1 cellular context compared by ENCODE assay signal in genomic region chr4:98995183-98996055, GRCh38.
A peak's percentile ranks its signal among the peaks of the same experiment; 100 is the strongest.
TF ChIP-seq lines count a peak whose summit lies in the region.

Gene METAP1 (plus strand): TSS chr4:98995721. CDS start chr4:98995754, 33 bp downstream.

TF ChIP-seq in HepG2, 621 proteins besides CTCF, POLR2A, EP300 and RAD21 (continued from another document):
- TF ChIP-seq, protein P1, sequence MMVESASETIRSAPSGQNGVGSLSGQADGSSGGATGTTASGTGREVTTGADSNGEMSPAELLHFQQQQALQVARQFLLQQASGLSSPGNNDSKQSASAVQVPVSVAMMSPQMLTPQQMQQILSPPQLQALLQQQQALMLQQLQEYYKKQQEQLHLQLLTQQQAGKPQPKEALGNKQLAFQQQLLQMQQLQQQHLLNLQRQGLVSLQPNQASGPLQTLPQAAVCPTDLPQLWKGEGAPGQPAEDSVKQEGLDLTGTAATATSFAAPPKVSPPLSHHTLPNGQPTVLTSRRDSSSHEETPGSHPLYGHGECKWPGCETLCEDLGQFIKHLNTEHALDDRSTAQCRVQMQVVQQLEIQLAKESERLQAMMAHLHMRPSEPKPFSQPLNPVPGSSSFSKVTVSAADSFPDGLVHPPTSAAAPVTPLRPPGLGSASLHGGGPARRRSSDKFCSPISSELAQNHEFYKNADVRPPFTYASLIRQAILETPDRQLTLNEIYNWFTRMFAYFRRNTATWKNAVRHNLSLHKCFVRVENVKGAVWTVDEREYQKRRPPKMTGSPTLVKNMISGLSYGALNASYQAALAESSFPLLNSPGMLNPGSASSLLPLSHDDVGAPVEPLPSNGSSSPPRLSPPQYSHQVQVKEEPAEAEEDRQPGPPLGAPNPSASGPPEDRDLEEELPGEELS (CRISPR knock-in tag; IDR thresholded peaks at IDR 0.05), result 0 out of 2 replicates have a peak, but pooled peaks have one; percentile 14
- no peak for TF ChIP-seq CREB3 (CRISPR knock-in tag; IDR thresholded peaks at IDR 0.05)
- no peak for TF ChIP-seq CREB1 (IDR thresholded peaks at IDR 0.05)
- TF ChIP-seq CREB1 (CRISPR knock-in tag; IDR thresholded peaks at IDR 0.05), result no peak
- TF ChIP-seq GZF1 (CRISPR knock-in tag; IDR thresholded peaks at IDR 0.05), result 0 out of 2 replicates have a peak, but pooled peaks have one; percentile 59
- TF ChIP-seq SPEN (CRISPR knock-in tag; IDR thresholded peaks at IDR 0.05; ENCODE audit: low read depth), result no peak; the same call in none of the 2 replicates
- TF ChIP-seq CCDC6 (CRISPR knock-in tag; IDR thresholded peaks at IDR 0.05), result peak; percentile 49; the same call in 1 of the 2 replicates
- peak; percentile 91 for TF ChIP-seq ZNF263 (CRISPR knock-in tag; IDR thresholded peaks at IDR 0.05)
- TF ChIP-seq, protein P2, sequence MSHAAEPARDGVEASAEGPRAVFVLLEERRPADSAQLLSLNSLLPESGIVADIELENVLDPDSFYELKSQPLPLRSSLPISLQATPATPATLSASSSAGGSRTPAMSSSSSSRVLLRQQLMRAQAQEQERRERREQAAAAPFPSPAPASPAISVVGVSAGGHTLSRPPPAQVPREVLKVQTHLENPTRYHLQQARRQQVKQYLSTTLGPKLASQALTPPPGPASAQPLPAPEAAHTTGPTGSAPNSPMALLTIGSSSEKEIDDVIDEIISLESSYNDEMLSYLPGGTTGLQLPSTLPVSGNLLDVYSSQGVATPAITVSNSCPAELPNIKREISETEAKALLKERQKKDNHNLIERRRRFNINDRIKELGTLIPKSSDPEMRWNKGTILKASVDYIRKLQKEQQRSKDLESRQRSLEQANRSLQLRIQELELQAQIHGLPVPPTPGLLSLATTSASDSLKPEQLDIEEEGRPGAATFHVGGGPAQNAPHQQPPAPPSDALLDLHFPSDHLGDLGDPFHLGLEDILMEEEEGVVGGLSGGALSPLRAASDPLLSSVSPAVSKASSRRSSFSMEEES (CRISPR knock-in tag; IDR thresholded peaks at IDR 0.05), result 0 out of 2 replicates have a peak, but pooled peaks have one; percentile 11
- TF ChIP-seq MTF2 (CRISPR knock-in tag; IDR thresholded peaks at IDR 0.05; ENCODE audit: borderline replicate concordance), result no peak
- no peak for TF ChIP-seq NFYB (CRISPR knock-in tag; IDR thresholded peaks at IDR 0.05)
- TF ChIP-seq SAFB2 (CRISPR knock-in tag; IDR thresholded peaks at IDR 0.05; ENCODE audit: borderline replicate concordance, low read depth), result peak; percentile 62; the same call in 1 of the 2 replicates
- TF ChIP-seq, protein P3, sequence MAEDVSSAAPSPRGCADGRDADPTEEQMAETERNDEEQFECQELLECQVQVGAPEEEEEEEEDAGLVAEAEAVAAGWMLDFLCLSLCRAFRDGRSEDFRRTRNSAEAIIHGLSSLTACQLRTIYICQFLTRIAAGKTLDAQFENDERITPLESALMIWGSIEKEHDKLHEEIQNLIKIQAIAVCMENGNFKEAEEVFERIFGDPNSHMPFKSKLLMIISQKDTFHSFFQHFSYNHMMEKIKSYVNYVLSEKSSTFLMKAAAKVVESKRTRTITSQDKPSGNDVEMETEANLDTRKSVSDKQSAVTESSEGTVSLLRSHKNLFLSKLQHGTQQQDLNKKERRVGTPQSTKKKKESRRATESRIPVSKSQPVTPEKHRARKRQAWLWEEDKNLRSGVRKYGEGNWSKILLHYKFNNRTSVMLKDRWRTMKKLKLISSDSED (CRISPR knock-in tag; IDR thresholded peaks at IDR 0.05), result no peak
- peak; percentile 57 for TF ChIP-seq SP4 (CRISPR knock-in tag; IDR thresholded peaks at IDR 0.05)
- TF ChIP-seq ZNF703 (CRISPR knock-in tag; IDR thresholded peaks at IDR 0.05; ENCODE audit: borderline replicate concordance), result no peak
- TF ChIP-seq, protein P4, sequence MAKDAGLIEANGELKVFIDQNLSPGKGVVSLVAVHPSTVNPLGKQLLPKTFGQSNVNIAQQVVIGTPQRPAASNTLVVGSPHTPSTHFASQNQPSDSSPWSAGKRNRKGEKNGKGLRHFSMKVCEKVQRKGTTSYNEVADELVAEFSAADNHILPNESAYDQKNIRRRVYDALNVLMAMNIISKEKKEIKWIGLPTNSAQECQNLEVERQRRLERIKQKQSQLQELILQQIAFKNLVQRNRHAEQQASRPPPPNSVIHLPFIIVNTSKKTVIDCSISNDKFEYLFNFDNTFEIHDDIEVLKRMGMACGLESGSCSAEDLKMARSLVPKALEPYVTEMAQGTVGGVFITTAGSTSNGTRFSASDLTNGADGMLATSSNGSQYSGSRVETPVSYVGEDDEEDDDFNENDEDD (CRISPR knock-in tag; IDR thresholded peaks at IDR 0.05; ENCODE audit: borderline replicate concordance), result peak; percentile 51; the same call in 1 of the 2 replicates
- no peak for TF ChIP-seq HHEX (CRISPR knock-in tag; IDR thresholded peaks at IDR 0.05)
- TF ChIP-seq FOXP1 (IDR thresholded peaks at IDR 0.05), result no peak
- TF ChIP-seq FOXP1 (CRISPR knock-in tag; IDR thresholded peaks at IDR 0.05), result no peak; the same call in 1 of the 2 replicates
- peak; percentile 83; the same call in 1 of the 2 replicates for TF ChIP-seq ZNF792 (CRISPR knock-in tag; IDR thresholded peaks at IDR 0.05)
- peak; percentile 27; the same call in 1 of the 2 replicates for TF ChIP-seq ZNF281 (CRISPR knock-in tag; IDR thresholded peaks at IDR 0.05; ENCODE audit: borderline replicate concordance)
- TF ChIP-seq THAP8 (CRISPR knock-in tag; IDR thresholded peaks at IDR 0.05; ENCODE audit: borderline replicate concordance), result no peak
- no peak; the same call in 1 of the 2 replicates for TF ChIP-seq ZNF552 (CRISPR knock-in tag; IDR thresholded peaks at IDR 0.05; ENCODE audit: borderline replicate concordance)
- peak; percentile 81 for TF ChIP-seq ZNF788 (CRISPR knock-in tag; IDR thresholded peaks at IDR 0.05; ENCODE audit: borderline replicate concordance)
- TF ChIP-seq ZNF224 (CRISPR knock-in tag; IDR thresholded peaks at IDR 0.05), result peak; percentile 49; the same call in 1 of the 2 replicates
- TF ChIP-seq NR3C1 (CRISPR knock-in tag; IDR thresholded peaks at IDR 0.05), result no peak
- TF ChIP-seq ZBTB21 (CRISPR knock-in tag; IDR thresholded peaks at IDR 0.05), result no peak
- TF ChIP-seq ELF3 (CRISPR knock-in tag; IDR thresholded peaks at IDR 0.05), result no peak; the same call in none of the 2 replicates
- TF ChIP-seq RFXANK (CRISPR knock-in tag; IDR thresholded peaks at IDR 0.05), result no peak
- TF ChIP-seq PRMT3 (CRISPR knock-in tag; IDR thresholded peaks at IDR 0.05; ENCODE audit: borderline replicate concordance, low read depth), result no peak
- TF ChIP-seq SMC3 (IDR thresholded peaks at IDR 0.05; ENCODE audit: low read length), result no peak; the same call in 1 of the 2 replicates
- TF ChIP-seq, protein P5, sequence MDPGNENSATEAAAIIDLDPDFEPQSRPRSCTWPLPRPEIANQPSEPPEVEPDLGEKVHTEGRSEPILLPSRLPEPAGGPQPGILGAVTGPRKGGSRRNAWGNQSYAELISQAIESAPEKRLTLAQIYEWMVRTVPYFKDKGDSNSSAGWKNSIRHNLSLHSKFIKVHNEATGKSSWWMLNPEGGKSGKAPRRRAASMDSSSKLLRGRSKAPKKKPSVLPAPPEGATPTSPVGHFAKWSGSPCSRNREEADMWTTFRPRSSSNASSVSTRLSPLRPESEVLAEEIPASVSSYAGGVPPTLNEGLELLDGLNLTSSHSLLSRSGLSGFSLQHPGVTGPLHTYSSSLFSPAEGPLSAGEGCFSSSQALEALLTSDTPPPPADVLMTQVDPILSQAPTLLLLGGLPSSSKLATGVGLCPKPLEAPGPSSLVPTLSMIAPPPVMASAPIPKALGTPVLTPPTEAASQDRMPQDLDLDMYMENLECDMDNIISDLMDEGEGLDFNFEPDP (CRISPR knock-in tag; conservative IDR thresholded peaks at IDR 0.05), result no peak
- no peak for TF ChIP-seq MLLT10 (CRISPR knock-in tag; IDR thresholded peaks at IDR 0.05)
- TF ChIP-seq, protein P6, sequence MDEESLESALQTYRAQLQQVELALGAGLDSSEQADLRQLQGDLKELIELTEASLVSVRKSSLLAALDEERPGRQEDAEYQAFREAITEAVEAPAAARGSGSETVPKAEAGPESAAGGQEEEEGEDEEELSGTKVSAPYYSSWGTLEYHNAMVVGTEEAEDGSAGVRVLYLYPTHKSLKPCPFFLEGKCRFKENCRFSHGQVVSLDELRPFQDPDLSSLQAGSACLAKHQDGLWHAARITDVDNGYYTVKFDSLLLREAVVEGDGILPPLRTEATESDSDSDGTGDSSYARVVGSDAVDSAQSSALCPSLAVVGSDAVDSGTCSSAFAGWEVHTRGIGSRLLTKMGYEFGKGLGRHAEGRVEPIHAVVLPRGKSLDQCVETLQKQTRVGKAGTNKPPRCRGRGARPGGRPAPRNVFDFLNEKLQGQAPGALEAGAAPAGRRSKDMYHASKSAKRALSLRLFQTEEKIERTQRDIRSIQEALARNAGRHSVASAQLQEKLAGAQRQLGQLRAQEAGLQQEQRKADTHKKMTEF (CRISPR knock-in tag; IDR thresholded peaks at IDR 0.05), result peak; percentile 90
- TF ChIP-seq SIX1 (CRISPR knock-in tag; IDR thresholded peaks at IDR 0.05; ENCODE audit: borderline replicate concordance), result no peak
- TF ChIP-seq SOX13 (IDR thresholded peaks at IDR 0.05), result no peak
- TF ChIP-seq SOX13 (CRISPR knock-in tag; conservative IDR thresholded peaks at IDR 0.05 in 1 of 2, IDR thresholded peaks at IDR 0.05 in 1 of 2), result peak in 1 of 2 experiments; percentile 52; a peak in 2 of 4 replicates
- TF ChIP-seq TBP (CRISPR knock-in tag; IDR thresholded peaks at IDR 0.05), result no peak
- TF ChIP-seq PHF21A (CRISPR knock-in tag; IDR thresholded peaks at IDR 0.05), result peak; percentile 42; the same call in 1 of the 2 replicates
- no peak for TF ChIP-seq ZFYVE20 (CRISPR knock-in tag; IDR thresholded peaks at IDR 0.05; ENCODE audit: borderline replicate concordance, low read depth)
- no peak for TF ChIP-seq TBL1XR1 (IDR thresholded peaks at IDR 0.05; ENCODE audit: borderline replicate concordance, low read length, partially characterized antibody)
- no peak for TF ChIP-seq CEBPB (IDR thresholded peaks at IDR 0.05; ENCODE audit: borderline replicate concordance, low read depth, low read length)
- TF ChIP-seq PPARG (CRISPR knock-in tag; conservative IDR thresholded peaks at IDR 0.05), result no peak
- TF ChIP-seq BRCA1 (CRISPR knock-in tag; IDR thresholded peaks at IDR 0.05), result no peak
- no peak for TF ChIP-seq ZNF570 (CRISPR knock-in tag; IDR thresholded peaks at IDR 0.05; ENCODE audit: borderline replicate concordance)
- no peak for TF ChIP-seq ZNF333 (CRISPR knock-in tag; IDR thresholded peaks at IDR 0.05; ENCODE audit: borderline replicate concordance)
- TF ChIP-seq NPAS2 (CRISPR knock-in tag; IDR thresholded peaks at IDR 0.05; ENCODE audit: borderline replicate concordance), result no peak
